In genomic region chr1:49686107-49686506, GRCh38 we compare ENCODE assay signal across 16 cellular contexts.
DNase-seq lines count a peak whose midpoint lies in the region; ATAC-seq and TF ChIP-seq lines count a peak whose summit lies in the region.
"Had no signal": no experiment of that assay in that cellular context is flagged by ENCODE, and none has a peak within 500 bp of the region (broad histone marks: within the 10 kb centered on the region; RNA-seq: fewer than 3 reads in every experiment).

No MANE protein-coding gene starts in this region.

- no peaks in the 10 kb centered on the region for H3K9me2 ChIP-seq in SK-N-SH

- H3K4me3 Mint-ChIP-seq in activated naive CD8-positive, alpha-beta T cell treated with anti-CD3 and anti-CD28 coated beads for 36 hours: no peak overlapping the region
- H3K4me3 Mint-ChIP-seq: CD8-positive, alpha-beta memory T cell had no signal

- H3K4me3 ChIP-seq in SK-N-SH (ENCODE audit: low read depth in 2 of 2, low read length in 1 of 2) (no peak overlapping the region), spleen (no peak overlapping the region)

- H3F3A ChIP-seq in SK-N-SH (replicated peaks; ENCODE audit: insufficient read depth): no peaks in the 10 kb centered on the region

- H3K27me3 ChIP-seq in SK-N-SH (ENCODE audit: insufficient read depth) (no peaks in the 10 kb centered on the region), spleen (replicated peaks in 1 of 7) (no peaks in the 10 kb centered on the region)

- no peaks in the 10 kb centered on the region for H3K79me2 ChIP-seq in SK-N-SH (ENCODE audit: insufficient read depth)

- ATAC-seq in SK-N-SH treated with all-trans-retinoic acid at 6 μM for 48 hours: no peak
- no peak for ATAC-seq in HG03135 (IDR thresholded peaks at IDR 0.05; ENCODE audit: unreplicated experiment)

- TF ChIP-seq EP300 in SK-N-SH (IDR thresholded peaks at IDR 0.05; ENCODE audit: borderline replicate concordance in 1 of 2, low read depth in 1 of 2, low read length in 1 of 2): no peak

- CTCF ChIA-PET in SK-N-SH (lab: Yijun Ruan, JAX): no interaction called here

- DNase-seq in SK-N-SH: peak; percentile 24
- peak; percentile 39 for DNase-seq in NCI-H2029 (lab: John Stamatoyannopoulos, UW)
- peak; percentile 17 for DNase-seq in astrocyte of the hippocampus (ENCODE audit: low read depth, low spot score)
- DNase-seq in spleen: peak; percentile 57
- DNase-seq in activated naive CD8-positive, alpha-beta T cell treated with anti-CD3 and anti-CD28 coated beads for 36 hours: no peak
- DNase-seq: C1 segment of cervical spinal cord; CD8-positive, alpha-beta memory T cell; DND-41; KG1; NCI-H446; NCI-H526 treated with DMSO at 0.1 percent for 48 hours; NK-92 treated with Interleukin-12 subunit alpha and Interleukin-12 subunit beta, amount 100 ng/mL, for 24 hours; SHP77; T-helper 1 cell had no signal

- no peaks in the 10 kb centered on the region for H3K4me1 Mint-ChIP-seq in activated naive CD8-positive, alpha-beta T cell treated with anti-CD3 and anti-CD28 coated beads for 36 hours
- H3K4me1 Mint-ChIP-seq: CD8-positive, alpha-beta memory T cell had no signal

- no peaks in the 10 kb centered on the region for H3K27me3 Mint-ChIP-seq in activated naive CD8-positive, alpha-beta T cell treated with anti-CD3 and anti-CD28 coated beads for 36 hours

- no peak overlapping the region for H3K9ac ChIP-seq in SK-N-SH

- H3K36me3 ChIP-seq in SK-N-SH (replicated peaks in 1 of 2; ENCODE audit: control insufficient read depth in 1 of 2, insufficient read depth in 2 of 2, low read length in 1 of 2): no peaks in the 10 kb centered on the region
- H3K36me3 ChIP-seq in spleen: no peaks in the 10 kb centered on the region

- H4K20me1 ChIP-seq in SK-N-SH (ENCODE audit: insufficient read depth): no peaks in the 10 kb centered on the region

- H3K27ac ChIP-seq in SK-N-SH (ENCODE audit: low read depth in 2 of 2, low read length in 1 of 2) (peak overlapping the region in 1 of 2 experiments; percentile 62; a peak in 2 of 4 replicates), spleen (no peak overlapping the region)

- H3K9me3 Mint-ChIP-seq in activated naive CD8-positive, alpha-beta T cell treated with anti-CD3 and anti-CD28 coated beads for 36 hours: peaks cover 4% of the 10 kb centered on the region

- no peak overlapping the region for H3K4me2 ChIP-seq in SK-N-SH

- H3K9me3 ChIP-seq in SK-N-SH: no peaks in the 10 kb centered on the region
- peaks cover 0 to 36% (median 26%) of the 10 kb centered on the region in 8 donors for H3K9me3 ChIP-seq in spleen

- no peak overlapping the region for H2AFZ ChIP-seq in SK-N-SH (ENCODE audit: low read depth)

- H3K27ac Mint-ChIP-seq in activated naive CD8-positive, alpha-beta T cell treated with anti-CD3 and anti-CD28 coated beads for 36 hours: no peak overlapping the region
- H3K27ac Mint-ChIP-seq: CD8-positive, alpha-beta memory T cell had no signal

- H3K4me1 ChIP-seq in SK-N-SH (ENCODE audit: control insufficient read depth in 1 of 2, insufficient read depth in 2 of 2, low read depth in 1 of 2, low read length in 1 of 2) (peaks cover 0 to 8% of the 10 kb centered on the region in 2 experiments; a peak in 2 of 4 replicates), spleen (no peaks in the 10 kb centered on the region)

- TF ChIP-seq RAD21 in SK-N-SH (IDR thresholded peaks at IDR 0.05; ENCODE audit: low read length): no peak

- no peaks in the 10 kb centered on the region for H3K36me3 Mint-ChIP-seq in activated naive CD8-positive, alpha-beta T cell treated with anti-CD3 and anti-CD28 coated beads for 36 hours
- H3K36me3 Mint-ChIP-seq: CD8-positive, alpha-beta memory T cell had no signal

- whole genome bisulfite sequencing in SK-N-SH (ENCODE audit: low lambda C conversion rate): 32% methylated on average over 3 of the region's 3 CpGs
- WGBS in spleen, 5 donors: 40 to 71% (median 69%) methylated on average over 3 of the region's 3 CpGs

- TF ChIP-seq POLR2A in spleen (IDR thresholded peaks at IDR 0.05): no peak

- intact Hi-C loops in spleen (cut with DNase I; ENCODE audit: low total_unique reads): no loop called here

- TF ChIP-seq CTCF in SK-N-SH (IDR thresholded peaks at IDR 0.05) (no peak), spleen (IDR thresholded peaks at IDR 0.05 in 8 of 11, conservative IDR thresholded peaks at IDR 0.05 in 3 of 11) (no peak)

- POLR2A ChIA-PET in SK-N-SH (lab: Yijun Ruan, JAX): no interaction called here

TF ChIP-seq in SK-N-SH, 30 proteins besides CTCF, POLR2A, EP300 and RAD21:
- peak; percentile 57; the same call in 1 of the 2 replicates for TF ChIP-seq RCOR1 (IDR thresholded peaks at IDR 0.05; ENCODE audit: low read length)
- TF ChIP-seq YY1 (IDR thresholded peaks at IDR 0.05; ENCODE audit: low read depth): no peak
- no peak for TF ChIP-seq JUND (IDR thresholded peaks at IDR 0.05)
- no peak for TF ChIP-seq MXI1 (IDR thresholded peaks at IDR 0.05; ENCODE audit: low read depth, low read length)
- no peak for TF ChIP-seq EZH2phosphoT487 (IDR thresholded peaks at IDR 0.05; ENCODE audit: borderline replicate concordance, low read depth)
- TF ChIP-seq CHD2 (IDR thresholded peaks at IDR 0.05; ENCODE audit: low read length, partially characterized antibody): peak; percentile 32
- no peak for TF ChIP-seq ELF1 (IDR thresholded peaks at IDR 0.05)
- no peak for TF ChIP-seq GABPA (IDR thresholded peaks at IDR 0.05; ENCODE audit: low read depth)
- TF ChIP-seq FOSL2 (IDR thresholded peaks at IDR 0.05; ENCODE audit: borderline replicate concordance, low read depth): no peak
TF ChIP-seq in SK-N-SH: peak in this region for 2.

TF ChIP-seq in SK-N-SH treated with all-trans-retinoic acid at 6 μM for 48 hours, 23 proteins besides CTCF, POLR2A, EP300 and RAD21 (continues in another document):
- TF ChIP-seq CSRNP3 (CRISPR knock-in tag; IDR thresholded peaks at IDR 0.05) (no peak), SNAI2 (CRISPR knock-in tag; IDR thresholded peaks at IDR 0.05) (no peak), TSHZ2 (CRISPR knock-in tag; IDR thresholded peaks at IDR 0.05) (no peak), ZFP3 (CRISPR knock-in tag; IDR thresholded peaks at IDR 0.05) (no peak), POU6F1 (CRISPR knock-in tag; IDR thresholded peaks at IDR 0.05; ENCODE audit: borderline replicate concordance, low read depth) (no peak)
